38 cellular contexts compared by ENCODE assay signal in genomic region chr1:20317471-20317870, GRCh38. TPM values are rescaled to one million over a fixed set of nuclear protein-coding genes. Genes with fewer than 3 reads are reported as not detected.
"Had no signal": no experiment of that assay in that cellular context is flagged by ENCODE, and none has a peak within 500 bp of the region (broad histone marks: within the 10 kb centered on the region; RNA-seq: fewer than 3 reads in every experiment).

No MANE protein-coding gene starts in this region.

- H3K9ac ChIP-seq: KMS-11 had no signal

- H3K36me3 ChIP-seq: MG63 had no signal

- H3K4me3 ChIP-seq: MG63 had no signal

- DNase-seq: Karpas-422, Kasumi-1, MG63, MM.1S, MV-4-11, NCI-H1048, NCI-H1092, NCI-H1092 treated with DMSO at 0.1 percent for 48 hours, NCI-H1105, NCI-H1105 treated with DMSO at 0.1 percent for 48 hours, NCI-H1417, NCI-H1417 treated with DMSO at 0.1 percent for 48 hours, NCI-H1436, NCI-H1436 treated with DMSO at 0.1 percent for 48 hours, NCI-H146, NCI-H1694, NCI-H1694 treated with DMSO at 0.1 percent for 48 hours, NCI-H187, NCI-H187 treated with DMSO at 0.1 percent for 48 hours, NCI-H1930, NCI-H2029, NCI-H2029 treated with DMSO at 0.1 percent for 48 hours, NCI-H2081, NCI-H2081 treated with DMSO at 0.1 percent for 48 hours, NCI-H2107, NCI-H2171, NCI-H2171 treated with DMSO at 0.1 percent for 48 hours, NCI-H2227 treated with DMSO at 0.1 percent for 48 hours, NCI-H226, NCI-H345, NCI-H446, NCI-H446 treated with DMSO at 0.1 percent for 48 hours, NCI-H510A had no signal

- H3K4me2 ChIP-seq: KMS-11 had no signal

- H3K9me3 ChIP-seq: MG63 had no signal

- H3K27ac ChIP-seq: KMS-11 had no signal

- H3K27me3 ChIP-seq: MG63 had no signal

RNA-seq across cellular contexts. Expression of gene VWA5B1, which starts 26.8 kb away (rescaled TPM):
- total RNA-seq: LHCN-M2, M059J, MCF 10A, NCI-H460 had no signal
